1 cellular context compared by ENCODE assay signal in the genomic region with DNA sequence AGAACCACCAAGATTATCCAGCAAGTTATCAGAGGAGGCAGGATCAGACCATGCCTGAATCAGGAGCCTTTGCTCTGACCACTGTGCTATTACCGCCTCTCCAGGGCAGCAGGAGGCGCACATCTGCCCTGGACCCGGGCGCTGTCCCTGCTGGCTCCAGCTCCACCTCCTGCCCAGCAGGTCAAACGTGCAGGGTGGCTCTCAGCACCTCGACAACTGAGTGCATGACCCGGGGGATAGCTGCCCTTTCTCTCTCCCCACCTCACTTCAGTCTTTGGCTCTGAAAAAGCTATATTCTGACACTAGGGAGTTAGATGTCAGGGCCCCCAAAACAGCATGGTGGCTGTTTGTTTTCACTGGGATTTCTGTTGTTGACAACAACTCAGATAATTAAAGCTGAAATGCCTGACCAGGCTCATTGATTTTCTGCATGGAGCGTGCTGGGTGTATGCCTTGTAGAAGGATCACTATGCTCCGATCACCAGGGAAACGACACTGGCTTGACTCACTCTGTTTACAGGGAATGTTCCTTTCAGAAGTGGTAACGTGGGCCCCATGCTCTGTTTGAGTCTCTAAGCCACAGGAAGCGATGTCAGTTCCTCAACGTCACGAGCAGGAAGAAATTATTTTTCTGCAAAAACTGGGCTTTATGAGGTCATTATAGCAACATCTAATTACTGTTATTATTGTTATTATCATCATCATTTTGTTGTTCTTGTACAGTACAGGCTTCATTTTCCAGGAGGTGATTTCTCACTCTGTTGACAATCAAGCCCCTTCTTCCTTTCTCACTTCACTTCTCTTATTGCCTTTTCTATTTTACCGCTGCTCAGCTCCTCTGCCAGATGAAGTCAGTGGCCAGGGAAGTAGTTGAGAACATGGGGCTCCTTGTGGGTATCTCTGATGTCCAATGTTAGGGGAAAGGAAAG.
A peak's percentile ranks its signal among the peaks of the same experiment; 100 is the strongest.
TF ChIP-seq lines count a peak whose summit lies in the region.

No MANE protein-coding gene starts in this region.

TF ChIP-seq in HepG2, 621 proteins besides CTCF, POLR2A, EP300 and RAD21 (continued from another document and continues in another):
- TF ChIP-seq, protein P1, sequence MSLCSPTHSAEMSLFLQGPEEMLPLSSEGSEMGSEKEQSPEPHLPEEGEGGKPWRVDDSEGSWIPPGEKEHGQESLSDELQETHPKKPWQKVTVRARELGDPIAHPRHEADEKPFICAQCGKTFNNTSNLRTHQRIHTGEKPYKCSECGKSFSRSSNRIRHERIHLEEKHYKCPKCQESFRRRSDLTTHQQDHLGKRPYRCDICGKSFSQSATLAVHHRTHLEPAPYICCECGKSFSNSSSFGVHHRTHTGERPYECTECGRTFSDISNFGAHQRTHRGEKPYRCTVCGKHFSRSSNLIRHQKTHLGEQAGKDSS (CRISPR knock-in tag; IDR thresholded peaks at IDR 0.05; ENCODE audit: borderline replicate concordance, low read depth): peak; percentile 40; the same call in 1 of the 2 replicates
- TF ChIP-seq ATRX (CRISPR knock-in tag; IDR thresholded peaks at IDR 0.05; ENCODE audit: borderline replicate concordance) (no peak), ZNF138 (CRISPR knock-in tag; IDR thresholded peaks at IDR 0.05; ENCODE audit: low read depth) (0 out of 2 replicates have a peak, but pooled peaks have one; percentile 59), KDM1A (CRISPR knock-in tag; IDR thresholded peaks at IDR 0.05) (no peak; the same call in 1 of the 2 replicates), GABPB1 (CRISPR knock-in tag; IDR thresholded peaks at IDR 0.05) (peak; percentile 68), ZMYM2 (CRISPR knock-in tag; IDR thresholded peaks at IDR 0.05) (peak; percentile 42; the same call in 1 of the 2 replicates), GATAD2A (CRISPR knock-in tag; IDR thresholded peaks at IDR 0.05) (peak; percentile 48; the same call in 1 of the 2 replicates), TP53 (CRISPR knock-in tag; conservative IDR thresholded peaks at IDR 0.05) (no peak), ERF (CRISPR knock-in tag; IDR thresholded peaks at IDR 0.05) (peak; percentile 17; the same call in 1 of the 2 replicates), ESRRA (CRISPR knock-in tag; IDR thresholded peaks at IDR 0.05; ENCODE audit: low read depth) (no peak; the same call in 1 of the 2 replicates), ZNF772 (CRISPR knock-in tag; IDR thresholded peaks at IDR 0.05) (peak; percentile 93), KAT7 (CRISPR knock-in tag; IDR thresholded peaks at IDR 0.05; ENCODE audit: borderline replicate concordance) (no peak), HNRNPL (IDR thresholded peaks at IDR 0.05; ENCODE audit: low read depth, low read length) (no peak), ZNF839 (CRISPR knock-in tag; IDR thresholded peaks at IDR 0.05; ENCODE audit: borderline replicate concordance) (no peak), PHF5A (CRISPR knock-in tag; IDR thresholded peaks at IDR 0.05; ENCODE audit: low read depth, unreplicated experiment) (peak; percentile 58), ZNF615 (CRISPR knock-in tag; IDR thresholded peaks at IDR 0.05; ENCODE audit: borderline replicate concordance) (no peak), ARNT (IDR thresholded peaks at IDR 0.05) (no peak), FOXM1 (CRISPR knock-in tag; IDR thresholded peaks at IDR 0.05) (no peak), YEATS4 (CRISPR knock-in tag; IDR thresholded peaks at IDR 0.05; ENCODE audit: borderline replicate concordance) (no peak; the same call in 1 of the 2 replicates), NRL (CRISPR knock-in tag; IDR thresholded peaks at IDR 0.05; ENCODE audit: borderline replicate concordance) (no peak; the same call in 1 of the 2 replicates), SNRNP70 (IDR thresholded peaks at IDR 0.05; ENCODE audit: low read depth, low read length) (no peak), ZC3H4 (CRISPR knock-in tag; IDR thresholded peaks at IDR 0.05; ENCODE audit: borderline replicate concordance) (no peak), ZNF484 (CRISPR knock-in tag; IDR thresholded peaks at IDR 0.05; ENCODE audit: borderline replicate concordance, low read depth) (no peak), ETV6 (CRISPR knock-in tag; conservative IDR thresholded peaks at IDR 0.05) (no peak), ZNF20 (CRISPR knock-in tag; IDR thresholded peaks at IDR 0.05) (no peak), TOPORS (CRISPR knock-in tag; IDR thresholded peaks at IDR 0.05) (no peak), ZNF205 (CRISPR knock-in tag; IDR thresholded peaks at IDR 0.05) (0 out of 2 replicates have a peak, but pooled peaks have one; percentile 14), SIN3B (IDR thresholded peaks at IDR 0.05; ENCODE audit: low read length) (no peak), IRF2 (CRISPR knock-in tag; IDR thresholded peaks at IDR 0.05) (peak; percentile 39), CHCHD3 (CRISPR knock-in tag; IDR thresholded peaks at IDR 0.05) (no peak), ZNF558 (CRISPR knock-in tag; IDR thresholded peaks at IDR 0.05; ENCODE audit: borderline replicate concordance) (peak; percentile 89; the same call in 1 of the 2 replicates), RNF2 (conservative IDR thresholded peaks at IDR 0.05; ENCODE audit: low read depth) (0 out of 2 replicates have a peak, but pooled peaks have one; percentile 59), ZNF75D (CRISPR knock-in tag; IDR thresholded peaks at IDR 0.05; ENCODE audit: borderline replicate concordance) (no peak), DNMT3B (CRISPR knock-in tag; conservative IDR thresholded peaks at IDR 0.05) (0 out of 2 replicates have a peak, but pooled peaks have one; percentile 31), ZNF329 (CRISPR knock-in tag; IDR thresholded peaks at IDR 0.05; ENCODE audit: low read depth) (peak; percentile 100), U2AF2 (IDR thresholded peaks at IDR 0.05; ENCODE audit: low read depth, low read length) (no peak), SAFB2 (CRISPR knock-in tag; IDR thresholded peaks at IDR 0.05; ENCODE audit: borderline replicate concordance, low read depth) (no peak)
- TF ChIP-seq, protein P2, sequence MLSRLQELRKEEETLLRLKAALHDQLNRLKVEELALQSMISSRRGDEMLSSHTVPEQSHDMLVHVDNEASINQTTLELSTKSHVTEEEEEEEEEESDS (CRISPR knock-in tag; IDR thresholded peaks at IDR 0.05; ENCODE audit: borderline replicate concordance): no peak
- TF ChIP-seq, protein P3, sequence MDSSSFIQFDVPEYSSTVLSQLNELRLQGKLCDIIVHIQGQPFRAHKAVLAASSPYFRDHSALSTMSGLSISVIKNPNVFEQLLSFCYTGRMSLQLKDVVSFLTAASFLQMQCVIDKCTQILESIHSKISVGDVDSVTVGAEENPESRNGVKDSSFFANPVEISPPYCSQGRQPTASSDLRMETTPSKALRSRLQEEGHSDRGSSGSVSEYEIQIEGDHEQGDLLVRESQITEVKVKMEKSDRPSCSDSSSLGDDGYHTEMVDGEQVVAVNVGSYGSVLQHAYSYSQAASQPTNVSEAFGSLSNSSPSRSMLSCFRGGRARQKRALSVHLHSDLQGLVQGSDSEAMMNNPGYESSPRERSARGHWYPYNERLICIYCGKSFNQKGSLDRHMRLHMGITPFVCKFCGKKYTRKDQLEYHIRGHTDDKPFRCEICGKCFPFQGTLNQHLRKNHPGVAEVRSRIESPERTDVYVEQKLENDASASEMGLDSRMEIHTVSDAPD (CRISPR knock-in tag; IDR thresholded peaks at IDR 0.05): no peak
- TF ChIP-seq, protein P4, sequence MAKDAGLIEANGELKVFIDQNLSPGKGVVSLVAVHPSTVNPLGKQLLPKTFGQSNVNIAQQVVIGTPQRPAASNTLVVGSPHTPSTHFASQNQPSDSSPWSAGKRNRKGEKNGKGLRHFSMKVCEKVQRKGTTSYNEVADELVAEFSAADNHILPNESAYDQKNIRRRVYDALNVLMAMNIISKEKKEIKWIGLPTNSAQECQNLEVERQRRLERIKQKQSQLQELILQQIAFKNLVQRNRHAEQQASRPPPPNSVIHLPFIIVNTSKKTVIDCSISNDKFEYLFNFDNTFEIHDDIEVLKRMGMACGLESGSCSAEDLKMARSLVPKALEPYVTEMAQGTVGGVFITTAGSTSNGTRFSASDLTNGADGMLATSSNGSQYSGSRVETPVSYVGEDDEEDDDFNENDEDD (CRISPR knock-in tag; IDR thresholded peaks at IDR 0.05; ENCODE audit: borderline replicate concordance): no peak
- TF ChIP-seq, protein P5, sequence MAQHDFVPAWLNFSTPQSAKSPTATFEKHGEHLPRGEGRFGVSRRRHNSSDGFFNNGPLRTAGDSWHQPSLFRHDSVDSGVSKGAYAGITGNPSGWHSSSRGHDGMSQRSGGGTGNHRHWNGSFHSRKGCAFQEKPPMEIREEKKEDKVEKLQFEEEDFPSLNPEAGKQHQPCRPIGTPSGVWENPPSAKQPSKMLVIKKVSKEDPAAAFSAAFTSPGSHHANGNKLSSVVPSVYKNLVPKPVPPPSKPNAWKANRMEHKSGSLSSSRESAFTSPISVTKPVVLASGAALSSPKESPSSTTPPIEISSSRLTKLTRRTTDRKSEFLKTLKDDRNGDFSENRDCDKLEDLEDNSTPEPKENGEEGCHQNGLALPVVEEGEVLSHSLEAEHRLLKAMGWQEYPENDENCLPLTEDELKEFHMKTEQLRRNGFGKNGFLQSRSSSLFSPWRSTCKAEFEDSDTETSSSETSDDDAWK (CRISPR knock-in tag; IDR thresholded peaks at IDR 0.05): no peak
- TF ChIP-seq, protein P6, sequence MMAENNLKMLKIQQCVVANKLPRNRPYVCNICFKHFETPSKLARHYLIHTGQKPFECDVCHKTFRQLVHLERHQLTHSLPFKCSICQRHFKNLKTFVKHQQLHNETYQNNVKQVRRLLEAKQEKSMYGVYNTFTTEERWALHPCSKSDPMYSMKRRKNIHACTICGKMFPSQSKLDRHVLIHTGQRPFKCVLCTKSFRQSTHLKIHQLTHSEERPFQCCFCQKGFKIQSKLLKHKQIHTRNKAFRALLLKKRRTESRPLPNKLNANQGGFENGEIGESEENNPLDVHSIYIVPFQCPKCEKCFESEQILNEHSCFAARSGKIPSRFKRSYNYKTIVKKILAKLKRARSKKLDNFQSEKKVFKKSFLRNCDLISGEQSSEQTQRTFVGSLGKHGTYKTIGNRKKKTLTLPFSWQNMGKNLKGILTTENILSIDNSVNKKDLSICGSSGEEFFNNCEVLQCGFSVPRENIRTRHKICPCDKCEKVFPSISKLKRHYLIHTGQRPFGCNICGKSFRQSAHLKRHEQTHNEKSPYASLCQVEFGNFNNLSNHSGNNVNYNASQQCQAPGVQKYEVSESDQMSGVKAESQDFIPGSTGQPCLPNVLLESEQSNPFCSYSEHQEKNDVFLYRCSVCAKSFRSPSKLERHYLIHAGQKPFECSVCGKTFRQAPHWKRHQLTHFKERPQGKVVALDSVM (CRISPR knock-in tag; IDR thresholded peaks at IDR 0.05): 0 out of 2 replicates have a peak, but pooled peaks have one; percentile 34
- TF ChIP-seq, protein P7, sequence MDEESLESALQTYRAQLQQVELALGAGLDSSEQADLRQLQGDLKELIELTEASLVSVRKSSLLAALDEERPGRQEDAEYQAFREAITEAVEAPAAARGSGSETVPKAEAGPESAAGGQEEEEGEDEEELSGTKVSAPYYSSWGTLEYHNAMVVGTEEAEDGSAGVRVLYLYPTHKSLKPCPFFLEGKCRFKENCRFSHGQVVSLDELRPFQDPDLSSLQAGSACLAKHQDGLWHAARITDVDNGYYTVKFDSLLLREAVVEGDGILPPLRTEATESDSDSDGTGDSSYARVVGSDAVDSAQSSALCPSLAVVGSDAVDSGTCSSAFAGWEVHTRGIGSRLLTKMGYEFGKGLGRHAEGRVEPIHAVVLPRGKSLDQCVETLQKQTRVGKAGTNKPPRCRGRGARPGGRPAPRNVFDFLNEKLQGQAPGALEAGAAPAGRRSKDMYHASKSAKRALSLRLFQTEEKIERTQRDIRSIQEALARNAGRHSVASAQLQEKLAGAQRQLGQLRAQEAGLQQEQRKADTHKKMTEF (CRISPR knock-in tag; IDR thresholded peaks at IDR 0.05): peak; percentile 66
- TF ChIP-seq, protein P8, sequence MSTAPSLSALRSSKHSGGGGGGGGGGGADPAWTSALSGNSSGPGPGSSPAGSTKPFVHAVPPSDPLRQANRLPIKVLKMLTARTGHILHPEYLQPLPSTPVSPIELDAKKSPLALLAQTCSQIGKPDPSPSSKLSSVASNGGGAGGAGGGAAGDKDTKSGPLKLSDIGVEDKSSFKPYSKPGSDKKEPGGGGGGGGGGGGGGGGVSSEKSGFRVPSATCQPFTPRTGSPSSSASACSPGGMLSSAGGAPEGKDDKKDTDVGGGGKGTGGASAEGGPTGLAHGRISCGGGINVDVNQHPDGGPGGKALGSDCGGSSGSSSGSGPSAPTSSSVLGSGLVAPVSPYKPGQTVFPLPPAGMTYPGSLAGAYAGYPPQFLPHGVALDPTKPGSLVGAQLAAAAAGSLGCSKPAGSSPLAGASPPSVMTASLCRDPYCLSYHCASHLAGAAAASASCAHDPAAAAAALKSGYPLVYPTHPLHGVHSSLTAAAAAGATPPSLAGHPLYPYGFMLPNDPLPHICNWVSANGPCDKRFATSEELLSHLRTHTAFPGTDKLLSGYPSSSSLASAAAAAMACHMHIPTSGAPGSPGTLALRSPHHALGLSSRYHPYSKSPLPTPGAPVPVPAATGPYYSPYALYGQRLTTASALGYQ (CRISPR knock-in tag; IDR thresholded peaks at IDR 0.05): no peak
- TF ChIP-seq, protein P9, sequence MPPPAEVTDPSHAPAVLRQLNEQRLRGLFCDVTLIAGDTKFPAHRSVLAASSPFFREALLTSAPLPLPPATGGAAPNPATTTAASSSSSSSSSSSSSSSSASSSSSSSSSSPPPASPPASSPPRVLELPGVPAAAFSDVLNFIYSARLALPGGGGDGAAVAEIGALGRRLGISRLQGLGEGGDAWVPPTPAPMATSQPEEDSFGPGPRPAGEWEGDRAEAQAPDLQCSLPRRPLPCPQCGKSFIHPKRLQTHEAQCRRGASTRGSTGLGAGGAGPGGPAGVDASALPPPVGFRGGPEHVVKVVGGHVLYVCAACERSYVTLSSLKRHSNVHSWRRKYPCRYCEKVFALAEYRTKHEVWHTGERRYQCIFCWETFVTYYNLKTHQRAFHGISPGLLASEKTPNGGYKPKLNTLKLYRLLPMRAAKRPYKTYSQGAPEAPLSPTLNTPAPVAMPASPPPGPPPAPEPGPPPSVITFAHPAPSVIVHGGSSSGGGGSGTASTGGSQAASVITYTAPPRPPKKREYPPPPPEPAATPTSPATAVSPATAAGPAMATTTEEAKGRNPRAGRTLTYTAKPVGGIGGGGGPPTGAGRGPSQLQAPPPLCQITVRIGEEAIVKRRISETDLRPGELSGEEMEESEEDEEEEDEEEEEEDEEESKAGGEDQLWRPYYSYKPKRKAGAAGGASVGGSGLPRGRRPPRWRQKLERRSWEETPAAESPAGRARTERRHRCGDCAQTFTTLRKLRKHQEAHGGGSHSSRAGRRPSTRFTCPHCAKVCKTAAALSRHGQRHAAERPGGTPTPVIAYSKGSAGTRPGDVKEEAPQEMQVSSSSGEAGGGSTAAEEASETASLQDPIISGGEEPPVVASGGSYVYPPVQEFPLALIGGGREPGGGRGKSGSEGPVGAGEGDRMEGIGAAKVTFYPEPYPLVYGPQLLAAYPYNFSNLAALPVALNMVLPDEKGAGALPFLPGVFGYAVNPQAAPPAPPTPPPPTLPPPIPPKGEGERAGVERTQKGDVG (CRISPR knock-in tag; IDR thresholded peaks at IDR 0.05; ENCODE audit: borderline replicate concordance): no peak
- TF ChIP-seq, protein P10, sequence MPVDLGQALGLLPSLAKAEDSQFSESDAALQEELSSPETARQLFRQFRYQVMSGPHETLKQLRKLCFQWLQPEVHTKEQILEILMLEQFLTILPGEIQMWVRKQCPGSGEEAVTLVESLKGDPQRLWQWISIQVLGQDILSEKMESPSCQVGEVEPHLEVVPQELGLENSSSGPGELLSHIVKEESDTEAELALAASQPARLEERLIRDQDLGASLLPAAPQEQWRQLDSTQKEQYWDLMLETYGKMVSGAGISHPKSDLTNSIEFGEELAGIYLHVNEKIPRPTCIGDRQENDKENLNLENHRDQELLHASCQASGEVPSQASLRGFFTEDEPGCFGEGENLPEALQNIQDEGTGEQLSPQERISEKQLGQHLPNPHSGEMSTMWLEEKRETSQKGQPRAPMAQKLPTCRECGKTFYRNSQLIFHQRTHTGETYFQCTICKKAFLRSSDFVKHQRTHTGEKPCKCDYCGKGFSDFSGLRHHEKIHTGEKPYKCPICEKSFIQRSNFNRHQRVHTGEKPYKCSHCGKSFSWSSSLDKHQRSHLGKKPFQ (CRISPR knock-in tag; IDR thresholded peaks at IDR 0.05; ENCODE audit: insufficient replicate concordance): no peak
